18 cellular contexts compared by ENCODE assay signal in genomic region chr5:139682016-139682975, GRCh38. TPM values are rescaled to one million over a fixed set of nuclear protein-coding genes. Genes with fewer than 3 reads are reported as not detected.
DNase-seq lines count a peak whose midpoint lies in the region; ATAC-seq, FAIRE-seq and TF ChIP-seq lines count a peak whose summit lies in the region.
"Had no signal": no experiment of that assay in that cellular context is flagged by ENCODE, and none has a peak within 500 bp of the region (broad histone marks: within the 10 kb centered on the region; RNA-seq: fewer than 3 reads in every experiment).

No MANE protein-coding gene starts in this region.

- H3K27me3 Mint-ChIP-seq in progenitor cell of endocrine pancreas: no peaks in the 10 kb centered on the region

- no peaks in the 10 kb centered on the region for H3K9me3 ChIP-seq in kidney (ENCODE audit: control insufficient read depth in 1 of 2, low read length in 2 of 2)
- H3K9me3 ChIP-seq in transverse colon: no peaks in the 10 kb centered on the region
- H3K9me3 ChIP-seq: esophagus muscularis mucosa had no signal

- TF ChIP-seq POLR2A in transverse colon (IDR thresholded peaks at IDR 0.05): no peak

- intact Hi-C loops in kidney (cut with DNase I): no loop called here
- intact Hi-C loops in transverse colon (cut with DNase I; ENCODE audit: low total_unique reads): no loop called here

- H3K4me3 ChIP-seq in kidney (ENCODE audit: low read length in 2 of 2) (no peak overlapping the region), transverse colon (no peak overlapping the region)
- H3K4me3 ChIP-seq: esophagus muscularis mucosa had no signal

- H3K4me1 ChIP-seq in kidney (ENCODE audit: control insufficient read depth in 1 of 2, insufficient read depth in 1 of 2, low read depth in 1 of 2, low read length in 2 of 2) (peaks cover 11 to 37% of the 10 kb centered on the region in 2 donors), transverse colon (peaks cover 0 to 11% (median 6%) of the 10 kb centered on the region in 4 donors)

- no peak overlapping the region for H3K9ac ChIP-seq in kidney (ENCODE audit: low read length in 2 of 2)

- no peak for TF ChIP-seq EP300 in transverse colon (IDR thresholded peaks at IDR 0.05; ENCODE audit: low read depth)

- H3K36me3 Mint-ChIP-seq in progenitor cell of endocrine pancreas (ENCODE audit: insufficient read depth): peaks cover 20% of the 10 kb centered on the region

- no peaks in the 10 kb centered on the region for H3K9me3 Mint-ChIP-seq in progenitor cell of endocrine pancreas (ENCODE audit: low read depth)

- in situ Hi-C loops in transverse colon (cut with MboI; ENCODE audit: low pct_ligation_motif_present in 1 of 4, low pct_unique_long_range_greater_than_20kb in 1 of 4, low sequenced_read_pairs in 3 of 4): no loop called here
- in situ Hi-C loops in GM13977 (cut with MboI; ENCODE audit: low pct_unique_long_range_greater_than_20kb, low sequenced_read_pairs, unreplicated experiment): no loop called here

- DNase-seq in Ammon's horn (ENCODE audit: low spot score): peak; percentile 89
- peak in 42 of 56 donors; percentile 27 to 91 (median 64) for DNase-seq in amygdala (lab: John Stamatoyannopoulos, UW)
- peak; percentile 54 for DNase-seq in kidney
- no peak for DNase-seq in progenitor cell of endocrine pancreas (ENCODE audit: low spot score, unreplicated experiment)
- no peak for DNase-seq in transverse colon
- DNase-seq in GM13977 (ENCODE audit: low spot score): no peak
- no peak for DNase-seq in DMS53 treated with DMSO at 0.1 percent for 48 hours (lab: John Stamatoyannopoulos, UW; ENCODE audit: unreplicated experiment)
- DNase-seq: ACHN; activated effector memory CD4-positive, alpha-beta T cell treated with Interleukin-2 at 50 U/mL for 16 hours; aorta; HCEC 1CT; kidney glomerular epithelial cell; NCI-H1048; NCI-H774; stimulated activated CD4-positive, alpha-beta T cell treated with anti-CD3 and anti-CD28 coated beads, Interleukin-2, amount 100 ng/mL, for 24 hours; trophoblast cell had no signal

- peaks cover 17 to 56% of the 10 kb centered on the region in 2 donors for H3K36me3 ChIP-seq in kidney (ENCODE audit: control insufficient read depth in 1 of 2, insufficient read depth in 2 of 2, low read length in 2 of 2)
- peaks cover 0 to 5% (median 0%) of the 10 kb centered on the region in 4 donors for H3K36me3 ChIP-seq in transverse colon

- TF ChIP-seq CTCF in kidney (IDR thresholded peaks at IDR 0.05; ENCODE audit: borderline replicate concordance, extremely low read depth, insufficient read depth) (no peak), progenitor cell of endocrine pancreas (IDR thresholded peaks at IDR 0.05; ENCODE audit: unreplicated experiment) (no peak), transverse colon (IDR thresholded peaks at IDR 0.05) (no peak), GM13977 (IDR thresholded peaks at IDR 0.05; ENCODE audit: extremely low read depth, insufficient read depth, missing control alignments) (no peak)

- WGBS in transverse colon (ENCODE audit: low coverage in 1 of 2), 2 donors: 91 to 95% methylated on average over 4 to 26 of the region's 29 CpGs

- ATAC-seq in HG03280 (IDR thresholded peaks at IDR 0.05; ENCODE audit: unreplicated experiment): no peak

- H3K27ac ChIP-seq in kidney (ENCODE audit: low read depth in 2 of 2, low read length in 2 of 2) (no peak overlapping the region), transverse colon (peak overlapping the region in 1 of 4 donors; percentile 34)

- H3K27me3 ChIP-seq in transverse colon: no peaks in the 10 kb centered on the region
- H3K27me3 ChIP-seq: esophagus muscularis mucosa had no signal

- no peak overlapping the region for H3K4me3 Mint-ChIP-seq in progenitor cell of endocrine pancreas (ENCODE audit: low read depth)

- peaks cover 23% of the 10 kb centered on the region for H3K4me1 Mint-ChIP-seq in progenitor cell of endocrine pancreas (ENCODE audit: low read depth)

- H3K27ac Mint-ChIP-seq in progenitor cell of endocrine pancreas: peak overlapping the region; percentile 92

- no peak for FAIRE-seq in kidney (lab: Jason Lieb, UNC)

RNA-seq across cellular contexts. Expression of gene CXXC5, which starts 34.1 kb away (rescaled TPM):
- total RNA-seq in kidney (122 TPM), progenitor cell of endocrine pancreas (79.1 and 88.2 TPM in 2 replicates), transverse colon (10 to 100 TPM; 26.5 to 50.7 (median 36.2) TPM)
- 116 TPM for polyA plus RNA-seq in kidney (ENCODE audit: insufficient read depth, low read depth, low replicate concordance)

Comparison
In these comparisons a context has a peak if more than half of its experiments do, and no peak if none do; other contexts are left out.
1. DNase-seq: peak in Ammon's horn (single experiment), amygdala (42 of 56) and kidney (single experiment); none in progenitor cell of endocrine pancreas (single experiment), transverse colon (single experiment), GM13977 (single experiment) and DMS53 treated with DMSO at 0.1 percent for 48 hours (single experiment).